ENCODE assay signal across 1 cellular context in the genomic region with DNA sequence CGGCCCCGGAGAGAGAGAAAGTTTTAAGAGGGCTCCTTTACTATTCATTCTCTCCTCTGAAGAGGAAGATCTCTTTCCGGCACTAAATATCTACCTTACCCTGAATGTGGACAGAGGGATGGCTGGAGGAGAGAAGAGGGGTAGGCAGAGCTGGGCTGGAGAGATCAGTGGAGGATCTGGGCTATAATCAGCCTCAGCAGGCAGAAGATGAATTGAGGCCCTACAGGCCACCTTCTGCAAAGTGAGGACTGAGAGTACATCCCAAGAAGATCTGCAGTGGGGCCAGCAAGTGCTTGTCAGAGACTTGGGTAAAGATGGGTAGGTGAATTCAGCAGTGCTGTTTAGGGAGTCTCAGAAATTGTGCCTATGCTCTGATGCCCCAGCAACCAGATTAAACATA.
TF ChIP-seq lines count a peak whose summit lies in the region.

No MANE protein-coding gene starts in this region.

TF ChIP-seq in A549, 52 proteins besides CTCF, POLR2A, EP300 and RAD21:
- TF ChIP-seq HOXB13 (CRISPR knock-in tag; IDR thresholded peaks at IDR 0.05; ENCODE audit: low read depth) (no peak), EHMT2 (IDR thresholded peaks at IDR 0.05; ENCODE audit: low read depth) (no peak), RFX5 (IDR thresholded peaks at IDR 0.05) (no peak), ZNF302 (CRISPR knock-in tag; IDR thresholded peaks at IDR 0.05) (no peak), BHLHE40 (IDR thresholded peaks at IDR 0.05; ENCODE audit: low read depth, low read length) (no peak), NFE2L2 (conservative IDR thresholded peaks at IDR 0.05; ENCODE audit: low read length) (no peak), CHD2 (IDR thresholded peaks at IDR 0.05; ENCODE audit: low read length, partially characterized antibody) (no peak), ZC3H11A (IDR thresholded peaks at IDR 0.05) (no peak), ZFP36 (IDR thresholded peaks at IDR 0.05; ENCODE audit: borderline replicate concordance, partially characterized antibody) (no peak), TFCP2L1 (CRISPR knock-in tag; IDR thresholded peaks at IDR 0.05) (no peak), TP53 (CRISPR knock-in tag; IDR thresholded peaks at IDR 0.05) (no peak)
- TF ChIP-seq, protein P1, sequence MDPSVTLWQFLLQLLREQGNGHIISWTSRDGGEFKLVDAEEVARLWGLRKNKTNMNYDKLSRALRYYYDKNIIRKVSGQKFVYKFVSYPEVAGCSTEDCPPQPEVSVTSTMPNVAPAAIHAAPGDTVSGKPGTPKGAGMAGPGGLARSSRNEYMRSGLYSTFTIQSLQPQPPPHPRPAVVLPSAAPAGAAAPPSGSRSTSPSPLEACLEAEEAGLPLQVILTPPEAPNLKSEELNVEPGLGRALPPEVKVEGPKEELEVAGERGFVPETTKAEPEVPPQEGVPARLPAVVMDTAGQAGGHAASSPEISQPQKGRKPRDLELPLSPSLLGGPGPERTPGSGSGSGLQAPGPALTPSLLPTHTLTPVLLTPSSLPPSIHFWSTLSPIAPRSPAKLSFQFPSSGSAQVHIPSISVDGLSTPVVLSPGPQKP (IDR thresholded peaks at IDR 0.05; ENCODE audit: low read depth, low read length), result no peak
- TF ChIP-seq, protein P2, sequence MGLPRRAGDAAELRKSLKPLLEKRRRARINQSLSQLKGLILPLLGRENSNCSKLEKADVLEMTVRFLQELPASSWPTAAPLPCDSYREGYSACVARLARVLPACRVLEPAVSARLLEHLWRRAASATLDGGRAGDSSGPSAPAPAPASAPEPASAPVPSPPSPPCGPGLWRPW (IDR thresholded peaks at IDR 0.05), result no peak
- TF ChIP-seq, protein P3, sequence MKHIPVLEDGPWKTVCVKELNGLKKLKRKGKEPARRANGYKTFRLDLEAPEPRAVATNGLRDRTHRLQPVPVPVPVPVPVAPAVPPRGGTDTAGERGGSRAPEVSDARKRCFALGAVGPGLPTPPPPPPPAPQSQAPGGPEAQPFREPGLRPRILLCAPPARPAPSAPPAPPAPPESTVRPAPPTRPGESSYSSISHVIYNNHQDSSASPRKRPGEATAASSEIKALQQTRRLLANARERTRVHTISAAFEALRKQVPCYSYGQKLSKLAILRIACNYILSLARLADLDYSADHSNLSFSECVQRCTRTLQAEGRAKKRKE (CRISPR knock-in tag; IDR thresholded peaks at IDR 0.05; ENCODE audit: low read depth), result no peak
